In the genomic region with DNA sequence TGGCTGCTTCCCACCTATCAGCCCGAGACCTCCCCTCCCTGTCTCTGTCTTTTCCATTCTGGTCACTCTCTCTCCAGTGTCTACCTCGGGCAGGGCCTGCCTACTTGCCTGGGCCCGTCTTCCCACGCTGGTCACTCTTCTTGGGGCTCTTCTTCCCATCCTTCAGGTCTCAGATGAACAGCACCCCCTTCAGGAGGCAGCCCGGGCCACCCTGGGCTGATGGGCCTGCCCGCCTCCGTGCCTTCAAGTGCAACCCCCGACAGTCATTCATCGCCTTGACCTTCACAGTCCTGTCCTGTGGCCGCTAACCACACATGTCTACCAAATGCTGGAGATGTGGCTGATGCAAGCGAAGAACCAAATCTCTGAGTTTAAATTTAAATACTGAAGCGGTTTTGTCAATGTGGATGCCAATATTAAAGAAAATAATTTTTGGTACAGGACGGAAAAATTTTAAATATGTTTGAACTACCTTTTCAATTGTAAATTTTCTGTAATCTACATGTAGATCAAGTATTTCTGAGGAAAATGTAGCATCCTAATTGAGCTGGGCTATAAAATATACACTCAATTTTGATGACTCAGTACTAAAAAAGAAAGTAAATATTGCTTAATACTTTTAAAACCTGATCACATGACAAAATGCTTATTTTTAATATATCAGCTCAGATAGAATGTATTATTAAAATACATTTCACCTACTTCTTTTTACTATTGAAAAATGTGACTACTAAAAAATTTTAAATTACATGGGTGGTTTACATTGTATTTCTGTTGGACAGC, we compare ENCODE assay signal across 17 cellular contexts.
"Had no signal": no experiment of that assay in that cellular context is flagged by ENCODE, and none has a peak within 500 bp of the region (broad histone marks: within the 10 kb centered on the region; RNA-seq: fewer than 3 reads in every experiment).

No MANE protein-coding gene starts in this region.

- H3K36me3 ChIP-seq: colonic mucosa, prostate gland, spleen, upper lobe of right lung had no signal

- H3K27ac ChIP-seq: colonic mucosa, prostate gland, spleen, upper lobe of right lung had no signal

- H3K9me3 Mint-ChIP-seq: activated naive CD8-positive, alpha-beta T cell treated with anti-CD3 and anti-CD28 coated beads, Interleukin-2, amount 10 ng/mL, durations not matched to agents 7 days and 5 days; natural killer cell had no signal

- H3K27me3 ChIP-seq: colonic mucosa, spleen, upper lobe of right lung had no signal

- H3K9me3 ChIP-seq: colonic mucosa, prostate gland, spleen, upper lobe of right lung had no signal

- H3K27me3 Mint-ChIP-seq: activated naive CD8-positive, alpha-beta T cell treated with anti-CD3 and anti-CD28 coated beads, Interleukin-2, amount 10 ng/mL, durations not matched to agents 7 days and 5 days had no signal

- H3K4me1 Mint-ChIP-seq: activated naive CD8-positive, alpha-beta T cell treated with anti-CD3 and anti-CD28 coated beads, Interleukin-2, amount 10 ng/mL, durations not matched to agents 7 days and 5 days; natural killer cell had no signal

- DNase-seq: activated CD4-positive, alpha-beta T cell treated with anti-CD3 and anti-CD28 coated beads, Interleukin-2, amount 50 U/mL, for 4 hours; activated CD4-positive, CD25-positive, alpha-beta regulatory T cell treated with anti-CD3 and anti-CD28 coated beads, Interleukin-2, amount 50 U/mL, for 72 hours; activated gamma-delta T cell; activated naive CD8-positive, alpha-beta T cell treated with anti-CD3 and anti-CD28 coated beads, Interleukin-2, amount 10 ng/mL, durations not matched to agents 7 days and 5 days; activated T-cell treated with anti-CD3 and anti-CD28 coated beads, Interleukin-2, amount 50 U/mL, for 4 hours; aorta; colonic mucosa; effector CD4-positive, alpha-beta T cell; hypothalamus; natural killer cell; occipital lobe; spleen; stimulated activated CD4-positive, alpha-beta T cell treated with anti-CD3 and anti-CD28 coated beads, Interleukin-1b, Interleukin-23, amount 100 ng/mL, for 48 hours; stimulated activated naive CD8-positive, alpha-beta T cell treated with anti-CD3 and anti-CD28 coated beads, Interleukin-15, Interleukin-2, amounts not matched to agents 100 U/mL and 50 U/mL, for 24 hours; upper lobe of right lung had no signal

- H3K4me3 Mint-ChIP-seq: activated naive CD8-positive, alpha-beta T cell treated with anti-CD3 and anti-CD28 coated beads, Interleukin-2, amount 10 ng/mL, durations not matched to agents 7 days and 5 days; activated T-cell treated with anti-CD3 and anti-CD28 coated beads, Interleukin-2, amount 50 U/mL, for 4 hours; natural killer cell had no signal

- ATAC-seq: activated T-cell treated with anti-CD3 and anti-CD28 coated beads, Interleukin-2, amount 50 U/mL, for 4 hours; natural killer cell; sciatic nerve; stimulated activated naive CD8-positive, alpha-beta T cell treated with anti-CD3 and anti-CD28 coated beads, Interleukin-15, Interleukin-2, amounts not matched to agents 100 U/mL and 50 U/mL, for 24 hours had no signal

- H3K36me3 Mint-ChIP-seq: activated naive CD8-positive, alpha-beta T cell treated with anti-CD3 and anti-CD28 coated beads, Interleukin-2, amount 10 ng/mL, durations not matched to agents 7 days and 5 days; natural killer cell had no signal

- H3K27ac Mint-ChIP-seq: activated naive CD8-positive, alpha-beta T cell treated with anti-CD3 and anti-CD28 coated beads, Interleukin-2, amount 10 ng/mL, durations not matched to agents 7 days and 5 days; natural killer cell had no signal

- H3K4me3 ChIP-seq: colonic mucosa, prostate gland, spleen, upper lobe of right lung had no signal

- H3K4me1 ChIP-seq: colonic mucosa, prostate gland, spleen, upper lobe of right lung had no signal
